Comparison of ENCODE assay signal across 21 cellular contexts in genomic region chr3:148221303-148221702, GRCh38.
"Had no signal": no experiment of that assay in that cellular context is flagged by ENCODE, and none has a peak within 500 bp of the region (broad histone marks: within the 10 kb centered on the region; RNA-seq: fewer than 3 reads in every experiment).

No MANE protein-coding gene starts in this region.

- H3K4me3 ChIP-seq: colonic mucosa, right atrium auricular region, skin epidermis, tibial nerve, uterus had no signal

- H3K36me3 ChIP-seq: colonic mucosa, right atrium auricular region, tibial nerve, uterus had no signal

- H3K9me3 ChIP-seq: colonic mucosa, right atrium auricular region, tibial nerve, uterus had no signal

- DNase-seq: activated CD4-positive, alpha-beta T cell treated with anti-CD3 and anti-CD28 coated beads, Interleukin-2, amount 50 U/mL, for 1 hour; activated CD8-positive, alpha-beta memory T cell treated with anti-CD3 and anti-CD28 coated beads for 24 hours; activated gamma-delta T cell treated with Interleukin-2 at 50 U/mL for 16 hours; activated naive CD8-positive, alpha-beta T cell treated with anti-CD3 and anti-CD28 coated beads for 36 hours; amygdala; central memory CD4-positive, alpha-beta T cell; colonic mucosa; glutamatergic neuron; kidney glomerular epithelial cell; mesenchymal stem cell; natural killer cell; nucleus accumbens; stimulated activated CD4-positive, alpha-beta T cell treated with anti-CD3 and anti-CD28 coated beads, Interleukin-15, amount 100 ng/mL, for 24 hours; stimulated activated CD4-positive, alpha-beta T cell treated with anti-CD3 and anti-CD28 coated beads, Interleukin-4, amount 100 ng/mL, for 1 hour; stimulated activated naive CD4-positive, alpha-beta T cell; uterus had no signal

- ATAC-seq: activated CD4-positive, CD25-positive, alpha-beta regulatory T cell treated with anti-CD3 and anti-CD28 coated beads, Interleukin-2, amount 50 U/mL, for 24 hours; esophagus mucosa; natural killer cell had no signal

- H3K27ac ChIP-seq: colonic mucosa, right atrium auricular region, skin epidermis, tibial nerve, uterus had no signal

- H3K27me3 ChIP-seq: colonic mucosa, right atrium auricular region, tibial nerve, uterus had no signal

- H3K4me1 ChIP-seq: colonic mucosa, right atrium auricular region, uterus had no signal
